ENCODE assay signal across 19 cellular contexts in the genomic region with DNA sequence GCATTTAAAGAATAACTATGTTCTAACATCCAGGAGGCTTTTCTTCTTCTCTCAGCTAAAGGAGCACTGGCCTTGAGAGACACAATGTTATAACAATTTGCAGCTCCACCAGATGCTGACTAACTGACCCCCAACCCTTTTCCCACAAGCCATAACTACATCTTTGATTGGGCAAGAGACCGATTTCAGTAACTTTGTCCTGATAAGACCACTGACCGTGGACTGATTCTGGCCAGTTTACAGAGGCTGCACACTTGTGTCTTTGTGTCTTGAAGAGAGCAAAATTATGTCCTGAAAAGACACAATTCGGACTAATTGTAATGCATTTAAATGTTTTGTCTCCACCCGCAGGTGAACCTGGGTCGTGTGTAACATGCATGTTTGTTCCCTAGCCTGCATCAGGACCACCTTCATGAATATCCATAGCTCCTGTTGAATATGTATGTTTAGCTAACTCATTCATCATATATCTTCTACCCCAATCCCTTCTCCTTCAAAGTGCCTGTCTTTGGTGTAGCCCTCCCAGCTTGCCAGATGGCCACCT.
"Had no signal": no experiment of that assay in that cellular context is flagged by ENCODE, and none has a peak within 500 bp of the region (broad histone marks: within the 10 kb centered on the region; RNA-seq: fewer than 3 reads in every experiment).

No MANE protein-coding gene starts in this region.

- DNase-seq: activated CD4-positive, alpha-beta memory T cell treated with anti-CD3 and anti-CD28 coated beads, Interleukin-2, amount 10 ng/mL, durations not matched to agents 7 days and 5 days; activated CD4-positive, alpha-beta T cell treated with anti-CD3 and anti-CD28 coated beads for 36 hours; activated CD8-positive, alpha-beta memory T cell treated with anti-CD3 and anti-CD28 coated beads, Interleukin-2, amount 50 U/mL, for 4 hours; activated naive CD8-positive, alpha-beta T cell treated with anti-CD3 and anti-CD28 coated beads, Interleukin-2, amount 10 ng/mL, durations not matched to agents 7 days and 5 days; aorta; dorsolateral prefrontal cortex; heart left ventricle; left ventricle myocardium inferior; mesenchymal stem cell; psoas muscle; sigmoid colon; stimulated activated CD4-positive, alpha-beta T cell treated with anti-CD3 and anti-CD28 coated beads, Interleukin-2, amount 100 ng/mL, for 24 hours; stimulated activated naive CD8-positive, alpha-beta T cell treated with anti-CD3 and anti-CD28 coated beads, Interleukin-15, Interleukin-2, amounts not matched to agents 100 U/mL and 50 U/mL, for 24 hours; T1000; upper lobe of left lung; WERI-Rb-1 had no signal

- H3K27ac ChIP-seq: dorsolateral prefrontal cortex, heart left ventricle, left ventricle myocardium inferior, psoas muscle, sigmoid colon, suprapubic skin, upper lobe of left lung, WERI-Rb-1 had no signal

- H3K9me3 ChIP-seq: heart left ventricle, left ventricle myocardium inferior, psoas muscle, sigmoid colon, suprapubic skin, upper lobe of left lung had no signal

- H3K27me3 ChIP-seq: dorsolateral prefrontal cortex, heart left ventricle, sigmoid colon, suprapubic skin, upper lobe of left lung had no signal

- ATAC-seq: heart left ventricle; natural killer cell treated with Interleukin-12 subunit alpha and Interleukin-12 subunit beta and Interleukin-15 and Interleukin-18, amount 100 ng/mL, for 72 hours; psoas muscle; stimulated activated naive CD8-positive, alpha-beta T cell treated with anti-CD3 and anti-CD28 coated beads, Interleukin-15, Interleukin-2, amounts not matched to agents 100 U/mL and 50 U/mL, for 24 hours had no signal

- H3K36me3 ChIP-seq: heart left ventricle, left ventricle myocardium inferior, sigmoid colon, suprapubic skin, upper lobe of left lung, WERI-Rb-1 had no signal

- H3K4me1 ChIP-seq: psoas muscle, suprapubic skin, upper lobe of left lung had no signal

- FAIRE-seq: bronchial epithelial cell had no signal

- H3K4me3 ChIP-seq: dorsolateral prefrontal cortex, heart left ventricle, left ventricle myocardium inferior, psoas muscle, sigmoid colon, suprapubic skin, upper lobe of left lung had no signal
